In the genomic region with DNA sequence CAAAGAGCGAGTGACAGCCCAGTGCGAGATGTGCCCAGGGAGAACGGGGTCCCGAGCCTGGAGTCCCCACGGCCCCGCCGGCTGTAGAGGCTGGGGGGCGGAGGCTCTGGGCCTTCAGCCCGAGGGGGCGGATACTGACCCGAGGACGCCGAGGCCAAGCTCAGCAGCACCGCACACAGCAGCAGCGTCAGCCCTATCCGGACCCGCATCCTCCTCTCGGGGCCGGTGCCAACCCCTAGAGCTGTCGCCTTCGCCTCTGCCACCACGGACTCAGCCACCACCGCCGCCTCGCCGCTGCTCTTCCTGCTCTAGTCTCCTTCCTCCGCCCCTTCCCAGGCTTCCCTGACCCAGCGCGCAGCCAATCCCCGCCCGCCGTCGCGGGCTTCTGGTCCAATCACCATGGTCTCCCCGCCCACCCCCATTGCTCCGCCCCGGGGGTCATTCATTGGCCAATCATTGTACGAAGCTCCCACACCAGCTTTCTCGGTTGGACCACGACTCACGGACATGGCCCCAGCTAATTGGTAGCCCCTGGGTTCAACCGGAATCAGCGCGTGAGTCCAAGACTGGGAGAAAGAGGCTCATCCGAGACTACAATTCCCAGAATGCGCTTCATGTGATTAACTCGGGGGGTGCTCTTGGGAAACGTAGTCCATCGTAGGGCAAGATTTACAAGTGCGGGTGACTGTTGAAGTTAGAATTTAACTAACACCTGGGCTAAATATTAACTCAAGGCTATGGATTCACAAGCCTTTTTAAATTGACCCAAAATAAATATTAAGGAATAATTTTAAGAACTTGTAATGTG, we compare ENCODE assay signal across 8 cellular contexts. TPM values are rescaled to one million over a fixed set of nuclear protein-coding genes. Genes with fewer than 3 reads are reported as not detected.
DNase-seq lines count a peak whose midpoint lies in the region; ATAC-seq and TF ChIP-seq lines count a peak whose summit lies in the region.

TSS of gene SEL1L (minus strand) at position 318 of the 808 bp plus-strand sequence. CDS start at position 209, 109 bp downstream.

- ATAC-seq in HG02623 (IDR thresholded peaks at IDR 0.05; ENCODE audit: unreplicated experiment) (peak; percentile 90), omental fat pad (ENCODE audit: low FRiP score) (peak; percentile 99)

- H3K4me3 Mint-ChIP-seq in activated naive CD8-positive, alpha-beta T cell, result peak within 1 kb of the TSS; percentile 96

- H3K9me3 Mint-ChIP-seq in activated naive CD8-positive, alpha-beta T cell (ENCODE audit: low read depth), result no peaks in the 10 kb centered on the region

- peaks cover 6% of the 10 kb centered on the region for H3K4me1 ChIP-seq in testis

- CTCF ChIA-PET in GM10248 (lab: Yijun Ruan, JAX), result interaction anchor here (0.8 to 1.5 kb wide), 7 partner anchors 9 to 97 kb away, joined by 3 to 4 read pairs (median 3); no protein-coding TSS in a partner anchor

- TF ChIP-seq CTCF in GM10248 (IDR thresholded peaks at IDR 0.05; ENCODE audit: control extremely low read depth, extremely low read depth, low read depth, missing control alignments) (no peak), omental fat pad (IDR thresholded peaks at IDR 0.05) (no peak), testis (IDR thresholded peaks at IDR 0.05) (no peak)

- peak within 1 kb of the TSS; percentile 92 to 97 for H3K4me3 ChIP-seq in testis

- 0 to 1% methylated on average over 21 to 47 of the region's 50 CpGs for WGBS in testis, 2 donors

- DNase-seq in GM10248 (ENCODE audit: extremely low spot score) (peak; percentile 92), NCI-H1105 (lab: John Stamatoyannopoulos, UW) (peak; percentile 99), SKM-1 treated with dmso at 0.1 percent for 144 hours (lab: John Stamatoyannopoulos, UW; ENCODE audit: unreplicated experiment) (peak; percentile 87), glomerular visceral epithelial cell (ENCODE audit: extremely low spot score) (peak; percentile 99), omental fat pad (ENCODE audit: low spot score) (peak; percentile 96), testis (peak; percentile 100)

- peak; percentile 49 for TF ChIP-seq POLR2A in testis (IDR thresholded peaks at IDR 0.05)

- H3K9me3 ChIP-seq in testis, result no peaks in the 10 kb centered on the region

- H3K36me3 Mint-ChIP-seq in activated naive CD8-positive, alpha-beta T cell, result peaks cover 2% of the 10 kb centered on the region

- no peaks in the 10 kb centered on the region for H3K27me3 Mint-ChIP-seq in activated naive CD8-positive, alpha-beta T cell

- no peaks in the 10 kb centered on the region for H3K36me3 ChIP-seq in testis (ENCODE audit: low read depth, missing control alignments)

- no peaks in the 10 kb centered on the region for H3K27me3 ChIP-seq in testis

- H3K4me1 Mint-ChIP-seq in activated naive CD8-positive, alpha-beta T cell (ENCODE audit: low read depth), result peaks cover 59% of the 10 kb centered on the region

- POLR2A ChIA-PET in GM10248 (lab: Yijun Ruan, JAX), result interaction anchor here (0.6 to 1.3 kb wide), 8 partner anchors 9 to 598 kb away, joined by 3 to 8 read pairs (median 4); partner anchors contain the start of gene GTF2A1

- peak within 1 kb of the TSS; percentile 85 for H3K27ac Mint-ChIP-seq in activated naive CD8-positive, alpha-beta T cell

- H3K27ac ChIP-seq in testis, result peak within 1 kb of the TSS; percentile 68 to 82

- intact Hi-C loops in testis (cut with DNase I; ENCODE audit: low total_unique reads), result no loop called here

RNA-seq across cellular contexts. Expression of gene SEL1L, which starts in this region (rescaled TPM):
- 10 to 100 TPM; 53.3 to 74.0 (median 66.5) TPM for total RNA-seq in omental fat pad
- total RNA-seq in testis, result 10 to 100 TPM; 40.0 to 40.7 TPM
- 30.2 TPM for polyA plus RNA-seq in testis (ENCODE audit: insufficient read depth, low read depth, low replicate concordance)

Comparison
In these comparisons a context has a peak if more than half of its experiments do, and no peak if none do; other contexts are left out.
1. Peak in every context shown above with its lines: DNase-seq, ATAC-seq, H3K4me3 ChIP-seq and H3K27ac ChIP-seq.